In genomic region chr7:149196705-149197171, GRCh38 we compare ENCODE assay signal across 8 cellular contexts. TPM values are rescaled to one million over a fixed set of nuclear protein-coding genes. Genes with fewer than 3 reads are reported as not detected.
DNase-seq lines count a peak whose midpoint lies in the region; ATAC-seq and TF ChIP-seq lines count a peak whose summit lies in the region.

No MANE protein-coding gene starts in this region.

- intact Hi-C loops in sigmoid colon (cut with DNase I), result loop anchor here (5.0 to 10.0 kb wide), 6 partner anchors 41 to 518 kb away; partner anchors contain the start of genes ZNF212, ZNF398, ZNF425 and ZNF746

- H3K4me3 ChIP-seq in fibroblast of villous mesenchyme (ENCODE audit: low read depth, low read length), result peak overlapping the region; percentile 90
- H3K4me3 ChIP-seq in sigmoid colon, result peak overlapping the region; percentile 55 to 89 (median 76)

- peak; percentile 12 for ATAC-seq in HG02678 (IDR thresholded peaks at IDR 0.05; ENCODE audit: unreplicated experiment)
- no peak for ATAC-seq in GM21737 (IDR thresholded peaks at IDR 0.05; ENCODE audit: unreplicated experiment)

- TF ChIP-seq CTCF in VCaP (conservative IDR thresholded peaks at IDR 0.05), result no peak
- TF ChIP-seq CTCF in fibroblast of villous mesenchyme (IDR thresholded peaks at IDR 0.05; ENCODE audit: insufficient read depth, low read depth, low read length), result no peak
- no peak for TF ChIP-seq CTCF in sigmoid colon (IDR thresholded peaks at IDR 0.05)

- TF ChIP-seq POLR2A in sigmoid colon (IDR thresholded peaks at IDR 0.05), result no peak

- H3K36me3 ChIP-seq in sigmoid colon, result peaks cover 20 to 37% (median 33%) of the 10 kb centered on the region in 4 donors

- WGBS in sigmoid colon, 2 donors, result 4 to 26% methylated on average over 7 of the region's 7 CpGs

- DNase-seq in ELF-1 (ENCODE audit: low read depth, low spot score) (peak; percentile 52), fibroblast of villous mesenchyme (ENCODE audit: low read depth) (no peak), sigmoid colon (peak; percentile 58), NCI-H524 (lab: John Stamatoyannopoulos, UW) (no peak), occipital lobe (lab: John Stamatoyannopoulos, UW) (no peak)

- H3K9me3 ChIP-seq in sigmoid colon, result no peaks in the 10 kb centered on the region

- no peak for TF ChIP-seq EP300 in sigmoid colon (IDR thresholded peaks at IDR 0.05)

- H3K27me3 ChIP-seq in sigmoid colon, result no peaks in the 10 kb centered on the region

- H3K27ac ChIP-seq in VCaP, result peak overlapping the region; percentile 99
- H3K27ac ChIP-seq in sigmoid colon, result peak overlapping the region; percentile 92 to 95 (median 94)

- H3K4me1 ChIP-seq in sigmoid colon, result peaks cover 0 to 31% (median 25%) of the 10 kb centered on the region in 4 donors

RNA-seq across cellular contexts. Expression of gene ZNF282, which starts 1.4 kb away (rescaled TPM):
- total RNA-seq in fibroblast of villous mesenchyme, result 19.0 and 21.6 TPM in 2 replicates
- total RNA-seq in sigmoid colon, result 10 to 100 TPM; 11.8 to 24.9 (median 13.9) TPM
- 10 to 100 TPM in 1 of 3 donors, 1 to 10 TPM in 2; 6.9 to 17.6 (median 7.2) TPM for polyA plus RNA-seq in sigmoid colon
- 25.7 TPM for total RNA-seq in occipital lobe

RNA-seq across cellular contexts. Expression of gene ZNF212, which starts 42.7 kb away (rescaled TPM):
- total RNA-seq in fibroblast of villous mesenchyme (5.8 and 6.5 TPM in 2 replicates), sigmoid colon (10 to 100 TPM in 1 of 4 donors, 1 to 10 TPM in 3; 4.1 to 13.6 (median 5.7) TPM), occipital lobe (5.8 TPM)
- polyA plus RNA-seq in sigmoid colon, result 1 to 10 TPM; 4.4 to 9.0 (median 6.0) TPM

RNA-seq across cellular contexts. Expression of gene ZNF398, which starts 49.5 kb away (rescaled TPM):
- total RNA-seq in fibroblast of villous mesenchyme, result 16.1 and 18.6 TPM in 2 replicates
- 10 to 100 TPM; 13.0 to 19.7 (median 18.4) TPM for total RNA-seq in sigmoid colon
- 1 to 10 TPM; 2.4 to 5.3 (median 2.5) TPM for polyA plus RNA-seq in sigmoid colon
- 25.7 TPM for total RNA-seq in occipital lobe

Comparison
In these comparisons a context has a peak if more than half of its experiments do, and no peak if none do; other contexts are left out.
1. DNase-seq: peak in ELF-1 (single experiment) and sigmoid colon (single experiment); none in fibroblast of villous mesenchyme (single experiment), NCI-H524 (0 of 2) and occipital lobe (single experiment).